ENCODE assay signal across 19 cellular contexts in genomic region chr5:124976086-124976485, GRCh38.
A peak's percentile ranks its signal among the peaks of the same experiment; 100 is the strongest.
DNase-seq lines count a peak whose midpoint lies in the region; ATAC-seq and TF ChIP-seq lines count a peak whose summit lies in the region.
"Had no signal": no experiment of that assay in that cellular context is flagged by ENCODE, and none has a peak within 500 bp of the region (broad histone marks: within the 10 kb centered on the region; RNA-seq: fewer than 3 reads in every experiment).

No MANE protein-coding gene starts in this region.

- DNase-seq in right cardiac atrium (peak in 2 of 3 donors; percentile 32 to 56), Right ventricle myocardium superior (no peak), WTC11 (ENCODE audit: low spot score) (no peak), neuronal stem cell (ENCODE audit: low spot score) (no peak), pons (ENCODE audit: low spot score) (no peak)
- DNase-seq: 8988T; ACHN; C1 segment of cervical spinal cord; Calu3; CD4-positive, alpha-beta memory T cell; COR-L47; DMS53; DMS79 treated with DMSO at 0.1 percent for 48 hours; GF-D8; GOT3; H7; HCEC 1CT had no signal

- ATAC-seq in right cardiac atrium (no peak), Right ventricle myocardium superior (ENCODE audit: poor library complexity) (no peak), WTC11 (no peak), HG02610 (IDR thresholded peaks at IDR 0.05; ENCODE audit: unreplicated experiment) (no peak)
- ATAC-seq: A549 had no signal

- H3K9me3 Mint-ChIP-seq in WTC11, result peaks cover 32% of the 10 kb centered on the region

- H3K18ac ChIP-seq in neuronal stem cell (ENCODE audit: low read length), result peak overlapping the region; percentile 40

- H2BK5ac ChIP-seq in neuronal stem cell (ENCODE audit: low read length), result no peak overlapping the region

- H2AK5ac ChIP-seq in neuronal stem cell (ENCODE audit: low read depth, low read length), result peak overlapping the region; percentile 91

- 97% methylated on average over 23 of the region's 23 CpGs for WGBS in right cardiac atrium
- no CpG with 5 or more reads among the region's 23 CpGs for WGBS in neuronal stem cell (ENCODE audit: extremely low coverage in 2 of 2, insufficient read length in 2 of 2, insufficient replicate concordance in 1 of 2), 2 donors

- H3K23ac ChIP-seq in neuronal stem cell (ENCODE audit: low read depth, low read length, poor library complexity), result no peak overlapping the region

- no peaks in the 10 kb centered on the region for H3K36me3 ChIP-seq in neuronal stem cell (replicated peaks in 1 of 2; ENCODE audit: control insufficient read depth in 2 of 2, insufficient read depth in 2 of 2, low read length in 2 of 2)

- no peak overlapping the region for H3K27ac Mint-ChIP-seq in WTC11
- H3K27ac Mint-ChIP-seq: CD4-positive, alpha-beta memory T cell had no signal

- POLR2A ChIA-PET in WTC11 (lab: Charles Lee), result no interaction called here

- H4K91ac ChIP-seq in neuronal stem cell (ENCODE audit: low read depth, low read length, poor library complexity), result no peak overlapping the region

- H3K9me3 ChIP-seq in right cardiac atrium (ENCODE audit: control insufficient read depth, low read length), result no peaks in the 10 kb centered on the region
- peaks cover 0 to 3% of the 10 kb centered on the region in 2 donors for H3K9me3 ChIP-seq in neuronal stem cell (replicated peaks in 1 of 2; ENCODE audit: control insufficient read depth in 2 of 2, insufficient read depth in 1 of 2, low read depth in 1 of 2, low read length in 2 of 2)
- H3K9me3 ChIP-seq: A549 had no signal

- no peak overlapping the region for H3K9ac ChIP-seq in neuronal stem cell (ENCODE audit: low read depth, low read length, poor library complexity)

- no peak overlapping the region for H2AFZ ChIP-seq in neuronal stem cell (ENCODE audit: low read length)

- CTCF ChIA-PET in WTC11 (lab: Charles Lee), result no interaction called here

- no peak overlapping the region for H4K8ac ChIP-seq in neuronal stem cell (ENCODE audit: low read depth, low read length)

- H3K4me3 Mint-ChIP-seq in WTC11, result no peak overlapping the region
- H3K4me3 Mint-ChIP-seq: CD4-positive, alpha-beta memory T cell had no signal

- intact Hi-C loops in right cardiac atrium (cut with DNase I) (no loop called here), Right ventricle myocardium superior (cut with DNase I) (no loop called here)

- H2BK12ac ChIP-seq in neuronal stem cell (ENCODE audit: low read length), result peak overlapping the region; percentile 68

- no peak overlapping the region for H2BK120ac ChIP-seq in neuronal stem cell (ENCODE audit: low read depth, low read length)

- no peak overlapping the region for H3K4ac ChIP-seq in neuronal stem cell (ENCODE audit: low read length)

- H3K36me3 Mint-ChIP-seq in WTC11, result peaks cover 41% of the 10 kb centered on the region
- H3K36me3 Mint-ChIP-seq: CD4-positive, alpha-beta memory T cell had no signal

- peak overlapping the region; percentile 94 for H2BK15ac ChIP-seq in neuronal stem cell (ENCODE audit: low read length)

- H3K27me3 ChIP-seq in right cardiac atrium (ENCODE audit: control insufficient read depth, insufficient read depth), result no peaks in the 10 kb centered on the region
- H3K27me3 ChIP-seq in neuronal stem cell (ENCODE audit: control insufficient read depth in 3 of 3, insufficient read depth in 3 of 3, low read depth in 1 of 3, low read length in 3 of 3), result no peaks in the 10 kb centered on the region

- H3K27ac ChIP-seq in right cardiac atrium (ENCODE audit: low read length) (no peak overlapping the region), neuronal stem cell (replicated peaks; ENCODE audit: low read length) (no peak overlapping the region)
- H3K27ac ChIP-seq: A549 had no signal

- peaks cover 13% of the 10 kb centered on the region for H3K27me3 Mint-ChIP-seq in WTC11 (ENCODE audit: low read depth)
- H3K27me3 Mint-ChIP-seq: CD4-positive, alpha-beta memory T cell had no signal

- H3K14ac ChIP-seq in neuronal stem cell (ENCODE audit: low read length), result no peak overlapping the region

- no peak overlapping the region for H3K4me2 ChIP-seq in neuronal stem cell (ENCODE audit: insufficient read depth, low read length, poor library complexity, severe bottlenecking)
- H3K4me2 ChIP-seq: A549 had no signal

- H3K79me1 ChIP-seq in neuronal stem cell (ENCODE audit: low read depth, low read length), result no peaks in the 10 kb centered on the region

- TF ChIP-seq CTCF in WTC11 (IDR thresholded peaks at IDR 0.05), result no peak

- H3K4me1 Mint-ChIP-seq in WTC11, result peaks cover 56% of the 10 kb centered on the region
- H3K4me1 Mint-ChIP-seq: CD4-positive, alpha-beta memory T cell had no signal

- H3K4me3 ChIP-seq in right cardiac atrium (ENCODE audit: low read length), result no peak overlapping the region
- no peak overlapping the region for H3K4me3 ChIP-seq in neuronal stem cell (ENCODE audit: low read length in 2 of 2)
- H3K4me3 ChIP-seq: A549 had no signal

- H3K4me1 ChIP-seq in right cardiac atrium (ENCODE audit: control insufficient read depth, insufficient read depth, low read length) (no peaks in the 10 kb centered on the region), neuronal stem cell (ENCODE audit: control insufficient read depth in 2 of 2, insufficient read depth in 1 of 2, low read depth in 1 of 2, low read length in 2 of 2) (peaks cover 11 to 23% of the 10 kb centered on the region in 2 donors)

TF ChIP-seq in WTC11, 78 proteins besides CTCF, POLR2A, EP300 and RAD21:
- TF ChIP-seq MXD4 (CRISPR knock-in tag; IDR thresholded peaks at IDR 0.05; ENCODE audit: borderline replicate concordance) (no peak), KAT7 (CRISPR knock-in tag; IDR thresholded peaks at IDR 0.05; ENCODE audit: borderline replicate concordance) (no peak), FOXP1 (CRISPR knock-in tag; IDR thresholded peaks at IDR 0.05; ENCODE audit: borderline replicate concordance) (0 out of 2 replicates have a peak, but pooled peaks have one; percentile 56), FOXK1 (CRISPR knock-in tag; IDR thresholded peaks at IDR 0.05) (no peak), MYBL2 (CRISPR knock-in tag; IDR thresholded peaks at IDR 0.05) (peak; percentile 53; the same call in 1 of the 2 replicates), GTF2I (CRISPR knock-in tag; conservative IDR thresholded peaks at IDR 0.05) (no peak)

Comparison
In these comparisons a context has a peak if more than half of its experiments do, and no peak if none do; other contexts are left out.
1. DNase-seq: peak in right cardiac atrium (2 of 3); none in Right ventricle myocardium superior (single experiment), WTC11 (single experiment), neuronal stem cell (single experiment) and pons (single experiment).